In the genomic region with DNA sequence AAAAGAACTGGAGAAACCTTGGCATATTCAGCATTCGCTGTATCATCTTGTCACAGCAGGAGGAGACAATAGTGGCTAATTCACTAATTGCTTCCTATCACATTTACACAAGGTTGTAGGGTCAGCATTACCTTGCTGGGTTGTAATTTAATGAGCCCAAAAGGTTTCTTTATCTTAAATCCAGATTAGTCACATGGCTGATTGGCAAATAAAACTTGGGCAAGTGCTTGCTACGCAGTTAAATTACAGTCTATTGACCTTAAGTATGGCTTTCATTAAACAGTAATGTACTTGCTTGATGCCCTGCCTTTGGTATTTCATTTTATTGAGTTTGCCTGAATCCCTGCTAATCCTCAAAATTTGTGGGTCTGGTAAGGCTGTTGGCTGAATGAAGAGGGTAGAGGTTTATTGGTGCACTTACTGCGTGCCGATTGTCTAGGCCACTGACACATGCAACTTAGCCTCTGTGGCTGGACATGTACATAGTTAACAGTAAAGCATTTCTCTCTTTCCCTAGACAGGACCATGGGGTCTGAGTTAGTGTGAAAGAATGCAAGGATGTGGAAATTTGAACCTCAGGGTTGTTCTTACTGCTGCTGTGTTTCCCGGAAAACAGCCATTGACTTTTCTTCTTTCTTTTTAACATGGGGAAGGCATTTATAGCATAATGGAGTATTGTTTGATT, we compare ENCODE assay signal across 13 cellular contexts. TPM values are rescaled to one million over a fixed set of nuclear protein-coding genes. Genes with fewer than 3 reads are reported as not detected.
A peak's percentile ranks its signal among the peaks of the same experiment; 100 is the strongest.
DNase-seq lines count a peak whose midpoint lies in the region; ATAC-seq and TF ChIP-seq lines count a peak whose summit lies in the region.
"Had no signal": no experiment of that assay in that cellular context is flagged by ENCODE, and none has a peak within 500 bp of the region (broad histone marks: within the 10 kb centered on the region; RNA-seq: fewer than 3 reads in every experiment).

No MANE protein-coding gene starts in this region.

- in situ Hi-C loops in astrocyte of the spinal cord (cut with HindIII; ENCODE audit: low sequenced_read_pairs), result no loop called here

- 92% methylated on average over 5 of the region's 5 CpGs for WGBS in esophagus muscularis mucosa

- peak overlapping the region; percentile 63 for H3K27ac Mint-ChIP-seq in MCF 10A (ENCODE audit: low read depth, unreplicated experiment)
- H3K27ac Mint-ChIP-seq: activated naive CD8-positive, alpha-beta T cell treated with anti-CD3 and anti-CD28 coated beads, Interleukin-2, amount 50 U/mL, for 24 hours; neural progenitor cell had no signal

- POLR2A ChIA-PET in MCF 10A (lab: Yijun Ruan, JAX), result no interaction called here

- H3K4me1 ChIP-seq in breast epithelium (no peaks in the 10 kb centered on the region), esophagus muscularis mucosa (no peaks in the 10 kb centered on the region)
- H3K4me1 ChIP-seq: BLaER1 had no signal

- H3K36me3 Mint-ChIP-seq in MCF 10A (ENCODE audit: insufficient read depth, unreplicated experiment), result no peaks in the 10 kb centered on the region

- H3K4me3 ChIP-seq in breast epithelium (no peak overlapping the region), astrocyte of the spinal cord (ENCODE audit: low read depth, low read length) (no peak overlapping the region), esophagus muscularis mucosa (no peak overlapping the region)
- H3K4me3 ChIP-seq: BLaER1, neural progenitor cell had no signal

- H3K36me3 ChIP-seq in breast epithelium (no peaks in the 10 kb centered on the region), esophagus muscularis mucosa (no peaks in the 10 kb centered on the region)
- H3K36me3 ChIP-seq: neural progenitor cell had no signal

- H3K9me3 Mint-ChIP-seq in MCF 10A (ENCODE audit: unreplicated experiment), result no peaks in the 10 kb centered on the region
- H3K9me3 Mint-ChIP-seq: activated naive CD8-positive, alpha-beta T cell treated with anti-CD3 and anti-CD28 coated beads, Interleukin-2, amount 50 U/mL, for 24 hours; stimulated activated naive CD8-positive, alpha-beta T cell treated with anti-CD3 and anti-CD28 coated beads, Interleukin-15, amount 100 ng/mL, for 72 hours had no signal

- DNase-seq in MCF 10A (ENCODE audit: unreplicated experiment) (peak; percentile 73), breast epithelium (ENCODE audit: low spot score in 2 of 2) (no peak), astrocyte of the spinal cord (ENCODE audit: low read depth, low spot score) (peak; percentile 89), kidney tubule cell (ENCODE audit: low spot score) (peak; percentile 75), left lobe of liver (ENCODE audit: low spot score) (no peak), left ventricle myocardium superior (no peak), esophagus muscularis mucosa (ENCODE audit: extremely low spot score) (no peak), COLO668 (lab: John Stamatoyannopoulos, UW; ENCODE audit: unreplicated experiment) (no peak)
- DNase-seq: activated naive CD8-positive, alpha-beta T cell treated with anti-CD3 and anti-CD28 coated beads, Interleukin-2, amount 50 U/mL, for 24 hours; NCI-H2081; stimulated activated naive CD8-positive, alpha-beta T cell treated with anti-CD3 and anti-CD28 coated beads, Interleukin-15, amount 100 ng/mL, for 72 hours had no signal

- no peaks in the 10 kb centered on the region for H3K27me3 Mint-ChIP-seq in MCF 10A (ENCODE audit: insufficient read depth, unreplicated experiment)

- H3K4me3 Mint-ChIP-seq in MCF 10A (ENCODE audit: unreplicated experiment), result no peak overlapping the region
- H3K4me3 Mint-ChIP-seq: activated naive CD8-positive, alpha-beta T cell treated with anti-CD3 and anti-CD28 coated beads, Interleukin-2, amount 50 U/mL, for 24 hours; neural progenitor cell; stimulated activated naive CD8-positive, alpha-beta T cell treated with anti-CD3 and anti-CD28 coated beads, Interleukin-15, amount 100 ng/mL, for 72 hours had no signal

- TF ChIP-seq CTCF in MCF 10A (IDR thresholded peaks at IDR 0.05; ENCODE audit: unreplicated experiment) (no peak), breast epithelium (IDR thresholded peaks at IDR 0.05) (no peak), astrocyte of the spinal cord (IDR thresholded peaks at IDR 0.05; ENCODE audit: low read depth, low read length) (no peak), esophagus muscularis mucosa (IDR thresholded peaks at IDR 0.05) (no peak)

- ATAC-seq in left lobe of liver, result no peak
- no peak for ATAC-seq in left ventricle myocardium superior
- ATAC-seq: activated naive CD8-positive, alpha-beta T cell treated with anti-CD3 and anti-CD28 coated beads, Interleukin-2, amount 50 U/mL, for 24 hours; stimulated activated naive CD8-positive, alpha-beta T cell treated with anti-CD3 and anti-CD28 coated beads, Interleukin-15, amount 100 ng/mL, for 72 hours had no signal

- intact Hi-C loops in MCF 10A (cut with micrococcal nuclease), result no loop called here
- intact Hi-C loops in breast epithelium (cut with DNase I; ENCODE audit: low total_unique reads), result no loop called here
- intact Hi-C loops in left ventricle myocardium superior (cut with micrococcal nuclease), result no loop called here
- intact Hi-C loops in esophagus muscularis mucosa (cut with DNase I), result no loop called here

- CTCF ChIA-PET in MCF 10A (lab: Yijun Ruan, JAX), result no interaction called here

- H3K9me3 ChIP-seq in breast epithelium, result no peaks in the 10 kb centered on the region
- no peaks in the 10 kb centered on the region for H3K9me3 ChIP-seq in esophagus muscularis mucosa

- peaks cover 23% of the 10 kb centered on the region for H3K4me1 Mint-ChIP-seq in MCF 10A (ENCODE audit: insufficient read depth, unreplicated experiment)
- H3K4me1 Mint-ChIP-seq: activated naive CD8-positive, alpha-beta T cell treated with anti-CD3 and anti-CD28 coated beads, Interleukin-2, amount 50 U/mL, for 24 hours; stimulated activated naive CD8-positive, alpha-beta T cell treated with anti-CD3 and anti-CD28 coated beads, Interleukin-15, amount 100 ng/mL, for 72 hours had no signal

- H3K27ac ChIP-seq in breast epithelium, result no peak overlapping the region
- no peak overlapping the region for H3K27ac ChIP-seq in esophagus muscularis mucosa (replicated peaks in 1 of 4)
- H3K27ac ChIP-seq: BLaER1, neural progenitor cell had no signal

- TF ChIP-seq POLR2A in breast epithelium (IDR thresholded peaks at IDR 0.05) (no peak), esophagus muscularis mucosa (IDR thresholded peaks at IDR 0.05; ENCODE audit: low read depth) (no peak)

- BruUV-seq in MCF 10A (replicated peaks; lab: Mats Ljungman, UMichigan), result no TSS peak

- H3K27me3 ChIP-seq in breast epithelium (no peaks in the 10 kb centered on the region), esophagus muscularis mucosa (no peaks in the 10 kb centered on the region)
- H3K27me3 ChIP-seq: BLaER1, neural progenitor cell had no signal

- no peak for TF ChIP-seq EP300 in esophagus muscularis mucosa (IDR thresholded peaks at IDR 0.05)

RNA-seq across cellular contexts. Expression of a gene that starts 34.3 kb away (rescaled TPM):
- total RNA-seq in MCF 10A (2022), result 72.9 and 76.5 TPM in 2 replicates
- total RNA-seq in breast epithelium, result 10 to 100 TPM; 36.1 to 78.1 (median 40.0) TPM
- total RNA-seq in left lobe of liver, result 3.4 TPM
- 6.4 TPM for total RNA-seq in left ventricle myocardium superior
- total RNA-seq in esophagus muscularis mucosa, result 10 to 100 TPM; 23.5 to 28.0 (median 23.8) TPM

Comparison
In these comparisons a context has a peak if more than half of its experiments do, and no peak if none do; other contexts are left out.
1. DNase-seq: peak in MCF 10A (single experiment), astrocyte of the spinal cord (single experiment) and kidney tubule cell (single experiment); none in breast epithelium (0 of 2), left lobe of liver (single experiment), left ventricle myocardium superior (single experiment), esophagus muscularis mucosa (single experiment) and COLO668 (single experiment).